8 cellular contexts compared by ENCODE assay signal in genomic region chr2:55282110-55282917, GRCh38. TPM values are rescaled to one million over a fixed set of nuclear protein-coding genes. Genes with fewer than 3 reads are reported as not detected.
A peak's percentile ranks its signal among the peaks of the same experiment; 100 is the strongest.
DNase-seq lines count a peak whose midpoint lies in the region; ATAC-seq and TF ChIP-seq lines count a peak whose summit lies in the region.

No MANE protein-coding gene starts in this region.

- peak overlapping the region; percentile 76 for H3K27ac ChIP-seq in CD4-positive, CD25-positive, alpha-beta regulatory T cell (ENCODE audit: insufficient read depth, low read length, poor library complexity, severe bottlenecking)

- H3K4me1 ChIP-seq in CD4-positive, CD25-positive, alpha-beta regulatory T cell (ENCODE audit: control insufficient read depth, insufficient read depth, low read length, poor library complexity, severe bottlenecking), result peaks cover 13% of the 10 kb centered on the region

- no peaks in the 10 kb centered on the region for H3K27me3 ChIP-seq in CD4-positive, CD25-positive, alpha-beta regulatory T cell (ENCODE audit: control insufficient read depth, insufficient read depth, low read length)

- H3K9me3 Mint-ChIP-seq in CD4-positive, CD25-positive, alpha-beta regulatory T cell, result peaks cover 0 to 2% (median 0%) of the 10 kb centered on the region in 7 donors
- H3K9me3 Mint-ChIP-seq in endothelial cell (ENCODE audit: unreplicated experiment), result no peaks in the 10 kb centered on the region

- H3K36me3 ChIP-seq in CD4-positive, CD25-positive, alpha-beta regulatory T cell (ENCODE audit: control insufficient read depth, insufficient read depth, low read length), result no peaks in the 10 kb centered on the region

- peak; percentile 77 to 92 (median 86) for DNase-seq in CD4-positive, CD25-positive, alpha-beta regulatory T cell
- peak; percentile 69 for DNase-seq in NK-92 treated with Interleukin-12 subunit alpha and Interleukin-12 subunit beta, amount 100 ng/mL, for 24 hours (lab: John Stamatoyannopoulos, UW)
- peak; percentile 65 for DNase-seq in activated CD8-positive, alpha-beta memory T cell treated with anti-CD3 and anti-CD28 coated beads, Interleukin-2, amount 50 U/mL, for 1 hour (ENCODE audit: extremely low read depth)
- DNase-seq in endothelial cell (ENCODE audit: low spot score), result peak; percentile 89
- peak; percentile 68 for DNase-seq in middle frontal gyrus (ENCODE audit: extremely low spot score, low spot score)
- DNase-seq in stimulated activated CD8-positive, alpha-beta memory T cell treated with anti-CD3 and anti-CD28 coated beads, Interleukin-2, amount 100 ng/mL, for 1 hour (ENCODE audit: low read depth in 2 of 2), result peak; percentile 74 to 78

- peak overlapping the region; percentile 94 to 97 (median 96) for H3K4me3 Mint-ChIP-seq in CD4-positive, CD25-positive, alpha-beta regulatory T cell
- peak overlapping the region; percentile 92 for H3K4me3 Mint-ChIP-seq in endothelial cell (ENCODE audit: unreplicated experiment)

- no peak for TF ChIP-seq CTCF in endothelial cell (IDR thresholded peaks at IDR 0.05; ENCODE audit: unreplicated experiment)

- H3K36me3 Mint-ChIP-seq in CD4-positive, CD25-positive, alpha-beta regulatory T cell, result peaks cover 4% of the 10 kb centered on the region
- peaks cover 4% of the 10 kb centered on the region for H3K36me3 Mint-ChIP-seq in endothelial cell (ENCODE audit: low read depth, unreplicated experiment)

- no peaks in the 10 kb centered on the region for H3K9me3 ChIP-seq in CD4-positive, CD25-positive, alpha-beta regulatory T cell (ENCODE audit: control insufficient read depth in 2 of 2, low read length in 2 of 2)

- peak overlapping the region; percentile 93 for H3K4me3 ChIP-seq in CD4-positive, CD25-positive, alpha-beta regulatory T cell (ENCODE audit: low read depth, low read length)

- peaks cover 10 to 42% (median 21%) of the 10 kb centered on the region in 4 donors for H3K4me1 Mint-ChIP-seq in CD4-positive, CD25-positive, alpha-beta regulatory T cell
- peaks cover 26% of the 10 kb centered on the region for H3K4me1 Mint-ChIP-seq in endothelial cell (ENCODE audit: unreplicated experiment)

- H3K27me3 Mint-ChIP-seq in CD4-positive, CD25-positive, alpha-beta regulatory T cell, result peaks cover 16% of the 10 kb centered on the region
- peaks cover 7% of the 10 kb centered on the region for H3K27me3 Mint-ChIP-seq in endothelial cell (ENCODE audit: unreplicated experiment)

- peak overlapping the region; percentile 98 to 99 (median 98) for H3K27ac Mint-ChIP-seq in CD4-positive, CD25-positive, alpha-beta regulatory T cell
- H3K27ac Mint-ChIP-seq in endothelial cell (ENCODE audit: unreplicated experiment), result peak overlapping the region; percentile 94

- peak; percentile 98 to 99 for ATAC-seq in CD4-positive, CD25-positive, alpha-beta regulatory T cell (ENCODE audit: low read depth in 2 of 2)
- ATAC-seq in GM19438 (IDR thresholded peaks at IDR 0.05; ENCODE audit: low read depth, unreplicated experiment), result peak; percentile 99
- peak; percentile 97 for ATAC-seq in HG03571 (IDR thresholded peaks at IDR 0.05; ENCODE audit: unreplicated experiment)

RNA-seq across cellular contexts. Expression of gene MTIF2, which starts 13.3 kb away (rescaled TPM):
- total RNA-seq in CD4-positive, CD25-positive, alpha-beta regulatory T cell, result 21.3 TPM
- polyA plus RNA-seq in CD4-positive, CD25-positive, alpha-beta regulatory T cell, result 10 to 100 TPM; 13.8 to 16.1 (median 15.1) TPM
- total RNA-seq in endothelial cell (ENCODE audit: unreplicated experiment), result 22.9 TPM

RNA-seq across cellular contexts. Expression of gene RPS27A, which starts 49.8 kb away (rescaled TPM):
- 1,249 TPM for total RNA-seq in CD4-positive, CD25-positive, alpha-beta regulatory T cell
- 1,000 to 10,000 TPM; 2,308 to 3,459 (median 2,918) TPM for polyA plus RNA-seq in CD4-positive, CD25-positive, alpha-beta regulatory T cell
- 1,292 TPM for total RNA-seq in endothelial cell (ENCODE audit: unreplicated experiment)

RNA-seq across cellular contexts. Expression of gene CLHC1, which starts 50.2 kb away (rescaled TPM):
- 10.6 TPM for total RNA-seq in CD4-positive, CD25-positive, alpha-beta regulatory T cell
- 1 to 10 TPM; 1.6 to 3.9 (median 1.9) TPM for polyA plus RNA-seq in CD4-positive, CD25-positive, alpha-beta regulatory T cell
- 20.2 TPM for total RNA-seq in endothelial cell (ENCODE audit: unreplicated experiment)

Comparison
In these comparisons a context has a peak if more than half of its experiments do, and no peak if none do; other contexts are left out.
1. Peak in every context shown above with its lines: DNase-seq, ATAC-seq, H3K4me3 ChIP-seq and H3K27ac ChIP-seq.